Comparison of ENCODE assay signal across 1 cellular context in genomic region chr1:156244126-156244525, GRCh38.
TF ChIP-seq lines count a peak whose summit lies in the region.

No MANE protein-coding gene starts in this region.

TF ChIP-seq in K562, 482 proteins besides CTCF, POLR2A, EP300 and RAD21:
- 0 out of 2 replicates have a peak, but pooled peaks have one; percentile 21 for TF ChIP-seq SP1 (CRISPR knock-in tag; IDR thresholded peaks at IDR 0.05)
- TF ChIP-seq ATF7 (IDR thresholded peaks at IDR 0.05): no peak
TF ChIP-seq in K562: peak in this region for 1.
